Comparison of ENCODE assay signal across 1 cellular context in the genomic region with DNA sequence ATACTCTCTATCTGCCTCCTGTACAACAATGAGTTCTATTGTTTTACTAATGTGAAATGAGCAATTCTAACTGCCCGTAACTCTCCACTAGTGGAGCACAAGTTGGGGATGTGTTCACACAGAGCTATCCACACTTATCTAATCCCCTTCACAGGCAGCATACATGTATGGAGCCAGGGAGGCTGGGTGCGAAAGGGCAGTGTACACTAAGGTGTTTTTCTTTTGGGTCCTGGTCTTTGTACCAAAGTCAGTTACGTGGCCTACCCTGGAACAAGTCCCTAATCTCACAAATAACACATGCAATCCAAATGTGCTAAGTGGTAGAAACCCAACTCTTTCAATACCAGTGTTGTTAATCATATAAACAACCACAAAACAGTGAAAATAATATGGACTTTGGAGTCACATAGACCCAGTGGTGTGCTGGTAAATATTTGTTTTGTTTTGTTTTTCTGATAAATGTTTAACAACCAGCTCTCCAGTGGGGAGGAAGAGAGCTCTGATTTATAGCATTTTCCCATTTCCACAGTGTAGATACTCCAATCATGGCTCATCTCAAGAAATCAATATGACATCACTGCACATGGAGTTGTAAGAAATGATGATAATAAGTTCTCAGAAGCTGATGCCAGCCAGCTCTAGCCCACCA.
TF ChIP-seq lines count a peak whose summit lies in the region.

No MANE protein-coding gene starts in this region.

TF ChIP-seq in HepG2, 621 proteins besides CTCF, POLR2A, EP300 and RAD21 (continued from another document):
- TF ChIP-seq SOX13 (IDR thresholded peaks at IDR 0.05) (no peak), SOX13 (CRISPR knock-in tag; conservative IDR thresholded peaks at IDR 0.05 in 1 of 2, IDR thresholded peaks at IDR 0.05 in 1 of 2) (peak in 1 of 2 experiments; percentile 70; a peak in 1 of 4 replicates), ZFP82 (CRISPR knock-in tag; IDR thresholded peaks at IDR 0.05; ENCODE audit: borderline replicate concordance) (0 out of 2 replicates have a peak, but pooled peaks have one; percentile 59), HNF1A (IDR thresholded peaks at IDR 0.05; ENCODE audit: low read depth) (peak; percentile 82), HNF1A (CRISPR knock-in tag; IDR thresholded peaks at IDR 0.05; ENCODE audit: borderline replicate concordance) (no peak), ZNF468 (CRISPR knock-in tag; IDR thresholded peaks at IDR 0.05) (no peak), TBX3 (IDR thresholded peaks at IDR 0.05; ENCODE audit: borderline replicate concordance) (peak; percentile 94), ZNF18 (CRISPR knock-in tag; IDR thresholded peaks at IDR 0.05; ENCODE audit: insufficient replicate concordance) (peak; percentile 50), ZNF205 (CRISPR knock-in tag; IDR thresholded peaks at IDR 0.05) (peak; percentile 16; the same call in 1 of the 2 replicates), PRDM10 (CRISPR knock-in tag; IDR thresholded peaks at IDR 0.05; ENCODE audit: low read depth) (0 out of 2 replicates have a peak, but pooled peaks have one; percentile 29), GFI1 (CRISPR knock-in tag; IDR thresholded peaks at IDR 0.05; ENCODE audit: borderline replicate concordance) (peak; percentile 90; the same call in 1 of the 2 replicates), MIER3 (CRISPR knock-in tag; IDR thresholded peaks at IDR 0.05; ENCODE audit: borderline replicate concordance) (no peak; the same call in 1 of the 2 replicates), ZXDC (CRISPR knock-in tag; IDR thresholded peaks at IDR 0.05) (no peak)
- TF ChIP-seq, protein P1, sequence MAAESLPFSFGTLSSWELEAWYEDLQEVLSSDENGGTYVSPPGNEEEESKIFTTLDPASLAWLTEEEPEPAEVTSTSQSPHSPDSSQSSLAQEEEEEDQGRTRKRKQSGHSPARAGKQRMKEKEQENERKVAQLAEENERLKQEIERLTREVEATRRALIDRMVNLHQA (CRISPR knock-in tag; IDR thresholded peaks at IDR 0.05): no peak
